Comparison of ENCODE assay signal across 39 cellular contexts in genomic region chr14:59081680-59082079, GRCh38.
"Had no signal": no experiment of that assay in that cellular context is flagged by ENCODE, and none has a peak within 500 bp of the region (broad histone marks: within the 10 kb centered on the region; RNA-seq: fewer than 3 reads in every experiment).

No MANE protein-coding gene starts in this region.

- H3K4me3 ChIP-seq: ascending aorta, cardiac muscle cell, PC-9 had no signal

- H3K36me3 Mint-ChIP-seq: activated CD8-positive, alpha-beta memory T cell treated with anti-CD3 and anti-CD28 coated beads, Interleukin-2, amount 10 ng/mL, durations not matched to agents 7 days and 5 days; activated naive CD8-positive, alpha-beta T cell treated with anti-CD3 and anti-CD28 coated beads for 36 hours; T-cell had no signal

- H3K9ac ChIP-seq: KMS-11 had no signal

- H3K4me1 Mint-ChIP-seq: activated B cell treated with CpG ODN at 0.5 μM for 24 hours; activated CD4-positive, alpha-beta memory T cell treated with anti-CD3 and anti-CD28 coated beads, Interleukin-2, amount 10 ng/mL, durations not matched to agents 7 days and 5 days; activated CD8-positive, alpha-beta memory T cell treated with anti-CD3 and anti-CD28 coated beads, Interleukin-2, amount 10 ng/mL, durations not matched to agents 7 days and 5 days; activated naive CD8-positive, alpha-beta T cell treated with anti-CD3 and anti-CD28 coated beads for 36 hours; activated T-helper 17 cell treated with anti-CD3 and anti-CD28 coated beads, Interleukin-2, amount 50 U/mL, for 72 hours; central memory CD8-positive, alpha-beta T cell; T-cell; T-helper 17 cell had no signal

- FAIRE-seq: RCC 7860 had no signal

- H3K36me3 ChIP-seq: ascending aorta, cardiac muscle cell had no signal

- DNase-seq: activated B cell treated with CpG ODN at 0.5 μM for 24 hours; activated CD4-positive, alpha-beta memory T cell treated with anti-CD3 and anti-CD28 coated beads, Interleukin-2, amount 10 ng/mL, durations not matched to agents 7 days and 5 days; activated CD4-positive, alpha-beta T cell treated with anti-CD3 and anti-CD28 coated beads for 4 hours; activated CD4-positive, alpha-beta T cell treated with anti-CD3 and anti-CD28 coated beads, Interleukin-2, amount 50 U/mL, for 1 hour; activated CD4-positive, CD25-positive, alpha-beta regulatory T cell treated with anti-CD3 and anti-CD28 coated beads, Interleukin-2, amount 50 U/mL, for 72 hours; activated CD8-positive, alpha-beta memory T cell treated with anti-CD3 and anti-CD28 coated beads for 24 hours; activated CD8-positive, alpha-beta memory T cell treated with anti-CD3 and anti-CD28 coated beads, Interleukin-2, amount 10 ng/mL, durations not matched to agents 7 days and 5 days; activated CD8-positive, alpha-beta memory T cell treated with anti-CD3 and anti-CD28 coated beads, Interleukin-2, amount 50 U/mL, for 48 hours; activated effector memory CD4-positive, alpha-beta T cell treated with anti-CD3 and anti-CD28 coated beads, Interleukin-2, amount 50 U/mL, for 16 hours; activated naive CD4-positive, alpha-beta T cell; activated naive CD4-positive, alpha-beta T cell treated with anti-CD3 and anti-CD28 coated beads, Interleukin-2, amount 50 U/mL, for 16 hours; activated naive CD8-positive, alpha-beta T cell treated with anti-CD3 and anti-CD28 coated beads for 36 hours; activated T-cell treated with anti-CD3 and anti-CD28 coated beads, Interleukin-2, amount 50 U/mL, for 72 hours; amygdala; MM.1S; NCI-H1092 treated with DMSO at 0.1 percent for 48 hours; NCI-H1417 treated with DMSO at 0.1 percent for 48 hours; NCI-H187 treated with DMSO at 0.1 percent for 48 hours; NCI-H2081; NCI-H2171 treated with DMSO at 0.1 percent for 48 hours; NCI-H2227 treated with DMSO at 0.1 percent for 48 hours; NCI-H446; NCI-H524; NK-92 treated with Interleukin-12 subunit alpha and Interleukin-12 subunit beta, amount 100 ng/mL, for 24 hours; PC-9; SIG-M5; T-cell; T-helper 17 cell; T-helper 9 cell had no signal

- H3K27ac Mint-ChIP-seq: activated B cell treated with CpG ODN at 0.5 μM for 24 hours; activated CD4-positive, alpha-beta memory T cell treated with anti-CD3 and anti-CD28 coated beads, Interleukin-2, amount 10 ng/mL, durations not matched to agents 7 days and 5 days; activated CD8-positive, alpha-beta memory T cell treated with anti-CD3 and anti-CD28 coated beads, Interleukin-2, amount 10 ng/mL, durations not matched to agents 7 days and 5 days; activated naive CD8-positive, alpha-beta T cell treated with anti-CD3 and anti-CD28 coated beads for 36 hours; activated T-cell treated with anti-CD3 and anti-CD28 coated beads, Interleukin-2, amount 50 U/mL, for 72 hours; activated T-helper 17 cell treated with anti-CD3 and anti-CD28 coated beads, Interleukin-2, amount 50 U/mL, for 72 hours; T-cell; T-helper 17 cell had no signal

- H2AFZ ChIP-seq: PC-9 had no signal

- H3K4me3 Mint-ChIP-seq: activated B cell treated with CpG ODN at 0.5 μM for 24 hours; activated CD4-positive, alpha-beta memory T cell treated with anti-CD3 and anti-CD28 coated beads, Interleukin-2, amount 10 ng/mL, durations not matched to agents 7 days and 5 days; activated CD8-positive, alpha-beta memory T cell treated with anti-CD3 and anti-CD28 coated beads, Interleukin-2, amount 10 ng/mL, durations not matched to agents 7 days and 5 days; activated naive CD8-positive, alpha-beta T cell treated with anti-CD3 and anti-CD28 coated beads for 36 hours; activated T-cell treated with anti-CD3 and anti-CD28 coated beads, Interleukin-2, amount 50 U/mL, for 72 hours; activated T-helper 17 cell treated with anti-CD3 and anti-CD28 coated beads, Interleukin-2, amount 50 U/mL, for 72 hours; central memory CD8-positive, alpha-beta T cell; T-cell; T-helper 17 cell had no signal

- ATAC-seq: activated CD8-positive, alpha-beta memory T cell treated with anti-CD3 and anti-CD28 coated beads, Interleukin-2, amount 10 ng/mL, durations not matched to agents 7 days and 5 days; activated T-cell treated with anti-CD3 and anti-CD28 coated beads, Interleukin-2, amount 50 U/mL, for 72 hours; activated T-helper 17 cell treated with anti-CD3 and anti-CD28 coated beads, Interleukin-2, amount 50 U/mL, for 72 hours; Right ventricle myocardium inferior; SK-N-SH treated with all-trans-retinoic acid at 6 μM for 48 hours; T-cell; T-helper 17 cell had no signal

- H3K27ac ChIP-seq: ascending aorta, cardiac muscle cell, KMS-11, PC-9, RWPE1, VCaP had no signal

- H3K4me2 ChIP-seq: KMS-11, PC-9 had no signal

- H3K9me3 Mint-ChIP-seq: activated B cell treated with CpG ODN at 0.5 μM for 24 hours; activated CD4-positive, alpha-beta memory T cell treated with anti-CD3 and anti-CD28 coated beads, Interleukin-2, amount 10 ng/mL, durations not matched to agents 7 days and 5 days; activated naive CD8-positive, alpha-beta T cell treated with anti-CD3 and anti-CD28 coated beads for 36 hours; activated T-cell treated with anti-CD3 and anti-CD28 coated beads, Interleukin-2, amount 50 U/mL, for 72 hours; activated T-helper 17 cell treated with anti-CD3 and anti-CD28 coated beads, Interleukin-2, amount 50 U/mL, for 72 hours; central memory CD8-positive, alpha-beta T cell; T-cell had no signal

- H3K4me1 ChIP-seq: ascending aorta had no signal

- H3K9me3 ChIP-seq: ascending aorta had no signal

- H3K27me3 ChIP-seq: ascending aorta, cardiac muscle cell had no signal
